In the genomic region with DNA sequence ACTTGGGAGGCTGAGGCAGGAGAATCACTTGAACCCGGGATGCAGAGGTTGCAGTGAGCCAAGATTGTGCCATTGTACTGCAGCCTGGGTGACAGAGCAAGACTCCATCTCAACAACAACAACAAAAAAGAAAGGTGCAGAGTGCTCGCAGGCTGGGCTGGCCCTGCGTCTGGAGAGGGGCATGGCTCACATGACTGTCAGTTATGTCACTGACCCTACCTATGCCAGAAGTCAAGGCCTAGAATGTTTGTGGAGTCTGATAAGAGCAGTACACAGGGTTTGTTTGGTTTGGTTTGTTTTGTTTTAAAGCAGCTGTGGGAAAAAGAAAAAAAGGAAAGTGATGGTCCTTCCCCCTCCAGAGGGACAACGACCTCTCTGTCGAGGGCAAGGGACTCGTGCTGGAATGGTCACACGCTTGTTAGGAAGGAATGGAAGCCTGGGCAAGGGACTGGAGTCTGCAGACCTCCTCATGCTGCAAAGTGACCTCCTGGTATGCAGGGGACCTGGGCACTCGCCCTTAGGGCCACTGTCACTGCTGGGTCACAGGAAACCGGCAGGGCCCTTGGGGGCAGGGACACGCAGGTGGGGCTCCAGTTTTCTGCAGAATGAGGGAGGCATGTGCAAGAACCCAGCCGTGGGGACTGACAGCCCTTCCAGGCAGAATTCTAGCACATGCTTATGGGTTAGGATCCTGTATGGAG, we compare ENCODE assay signal across 1 cellular context.
TF ChIP-seq lines count a peak whose summit lies in the region.

No MANE protein-coding gene starts in this region.

TF ChIP-seq in HepG2, 621 proteins besides CTCF, POLR2A, EP300 and RAD21 (continued from another document and continues in another):
- TF ChIP-seq ZNF770 (CRISPR knock-in tag; IDR thresholded peaks at IDR 0.05), result peak; percentile 62
- TF ChIP-seq SNRNP70 (IDR thresholded peaks at IDR 0.05; ENCODE audit: low read depth, low read length), result no peak
- peak; percentile 100 for TF ChIP-seq FOXK1 (CRISPR knock-in tag; IDR thresholded peaks at IDR 0.05; ENCODE audit: borderline replicate concordance, low read depth)
- peak; percentile 87 for TF ChIP-seq THAP11 (CRISPR knock-in tag; IDR thresholded peaks at IDR 0.05)
- TF ChIP-seq ZNF672 (CRISPR knock-in tag; IDR thresholded peaks at IDR 0.05), result peak; percentile 55; the same call in 1 of the 2 replicates
- TF ChIP-seq ZNF580 (CRISPR knock-in tag; IDR thresholded peaks at IDR 0.05; ENCODE audit: borderline replicate concordance, low read depth), result peak; percentile 98
- no peak for TF ChIP-seq NFAT5 (CRISPR knock-in tag; IDR thresholded peaks at IDR 0.05)
- TF ChIP-seq ZNF879 (CRISPR knock-in tag; IDR thresholded peaks at IDR 0.05), result no peak
- 0 out of 2 replicates have a peak, but pooled peaks have one; percentile 45 for TF ChIP-seq TP53 (CRISPR knock-in tag; conservative IDR thresholded peaks at IDR 0.05)
- TF ChIP-seq ZNF891 (CRISPR knock-in tag; IDR thresholded peaks at IDR 0.05), result no peak; the same call in 1 of the 2 replicates
- TF ChIP-seq ZNF576 (CRISPR knock-in tag; IDR thresholded peaks at IDR 0.05), result no peak
- TF ChIP-seq, protein P1, sequence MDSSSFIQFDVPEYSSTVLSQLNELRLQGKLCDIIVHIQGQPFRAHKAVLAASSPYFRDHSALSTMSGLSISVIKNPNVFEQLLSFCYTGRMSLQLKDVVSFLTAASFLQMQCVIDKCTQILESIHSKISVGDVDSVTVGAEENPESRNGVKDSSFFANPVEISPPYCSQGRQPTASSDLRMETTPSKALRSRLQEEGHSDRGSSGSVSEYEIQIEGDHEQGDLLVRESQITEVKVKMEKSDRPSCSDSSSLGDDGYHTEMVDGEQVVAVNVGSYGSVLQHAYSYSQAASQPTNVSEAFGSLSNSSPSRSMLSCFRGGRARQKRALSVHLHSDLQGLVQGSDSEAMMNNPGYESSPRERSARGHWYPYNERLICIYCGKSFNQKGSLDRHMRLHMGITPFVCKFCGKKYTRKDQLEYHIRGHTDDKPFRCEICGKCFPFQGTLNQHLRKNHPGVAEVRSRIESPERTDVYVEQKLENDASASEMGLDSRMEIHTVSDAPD (CRISPR knock-in tag; IDR thresholded peaks at IDR 0.05), result peak; percentile 99
- peak; percentile 35; the same call in 1 of the 2 replicates for TF ChIP-seq KDM5B (CRISPR knock-in tag; IDR thresholded peaks at IDR 0.05; ENCODE audit: borderline replicate concordance)
- TF ChIP-seq POLR2AphosphoS2 (IDR thresholded peaks at IDR 0.05; ENCODE audit: low read depth, low read length), result no peak
- no peak for TF ChIP-seq ETS1 (CRISPR knock-in tag; IDR thresholded peaks at IDR 0.05)
- TF ChIP-seq ZNF503 (CRISPR knock-in tag; IDR thresholded peaks at IDR 0.05), result peak; percentile 100
- TF ChIP-seq TCF7L2 (IDR thresholded peaks at IDR 0.05; ENCODE audit: low read depth, low read length), result no peak
- TF ChIP-seq TAF15 (IDR thresholded peaks at IDR 0.05; ENCODE audit: low read depth, low read length, poor library complexity, severe bottlenecking), result no peak
- TF ChIP-seq HMG20B (CRISPR knock-in tag; conservative IDR thresholded peaks at IDR 0.05), result peak; percentile 96
- no peak for TF ChIP-seq REXO4 (CRISPR knock-in tag; IDR thresholded peaks at IDR 0.05; ENCODE audit: borderline replicate concordance)
- TF ChIP-seq FLYWCH1 (CRISPR knock-in tag; IDR thresholded peaks at IDR 0.05), result no peak
- no peak for TF ChIP-seq ZNF496 (CRISPR knock-in tag; IDR thresholded peaks at IDR 0.05; ENCODE audit: insufficient replicate concordance)
- peak; percentile 37; the same call in 1 of the 2 replicates for TF ChIP-seq WIZ (CRISPR knock-in tag; IDR thresholded peaks at IDR 0.05)
- no peak for TF ChIP-seq ZNF616 (CRISPR knock-in tag; IDR thresholded peaks at IDR 0.05; ENCODE audit: low read depth)
- TF ChIP-seq RAD51 (IDR thresholded peaks at IDR 0.05; ENCODE audit: borderline replicate concordance), result peak; percentile 52; the same call in 1 of the 2 replicates
- peak; percentile 95 for TF ChIP-seq NFIC (IDR thresholded peaks at IDR 0.05; ENCODE audit: low read length)
- no peak for TF ChIP-seq ATF7-NPFF (CRISPR knock-in tag; IDR thresholded peaks at IDR 0.05; ENCODE audit: low read depth)
- no peak for TF ChIP-seq ZNF773 (CRISPR knock-in tag; IDR thresholded peaks at IDR 0.05; ENCODE audit: borderline replicate concordance)
- TF ChIP-seq ZNF253 (CRISPR knock-in tag; IDR thresholded peaks at IDR 0.05; ENCODE audit: borderline replicate concordance), result no peak; the same call in none of the 2 replicates
- TF ChIP-seq NPAS2 (CRISPR knock-in tag; IDR thresholded peaks at IDR 0.05; ENCODE audit: borderline replicate concordance), result no peak
- TF ChIP-seq NFATC3 (CRISPR knock-in tag; IDR thresholded peaks at IDR 0.05), result no peak
- no peak for TF ChIP-seq ZNF598 (CRISPR knock-in tag; IDR thresholded peaks at IDR 0.05; ENCODE audit: borderline replicate concordance)
- no peak for TF ChIP-seq NR3C1 (CRISPR knock-in tag; IDR thresholded peaks at IDR 0.05)
- no peak; the same call in 1 of the 2 replicates for TF ChIP-seq ZNF232 (CRISPR knock-in tag; IDR thresholded peaks at IDR 0.05; ENCODE audit: borderline replicate concordance)
- no peak for TF ChIP-seq ZNF30 (CRISPR knock-in tag; IDR thresholded peaks at IDR 0.05)
- TF ChIP-seq ZNF430 (CRISPR knock-in tag; IDR thresholded peaks at IDR 0.05), result peak; percentile 99
- TF ChIP-seq MIER3 (CRISPR knock-in tag; IDR thresholded peaks at IDR 0.05; ENCODE audit: borderline replicate concordance), result peak; percentile 100
- TF ChIP-seq FOSL1 (CRISPR knock-in tag; IDR thresholded peaks at IDR 0.05; ENCODE audit: borderline replicate concordance), result no peak; the same call in 1 of the 2 replicates
- TF ChIP-seq MZF1 (CRISPR knock-in tag; IDR thresholded peaks at IDR 0.05; ENCODE audit: borderline replicate concordance), result no peak
- peak; percentile 85 for TF ChIP-seq TCF7 (IDR thresholded peaks at IDR 0.05; ENCODE audit: low read depth)
- TF ChIP-seq EZH2 (conservative IDR thresholded peaks at IDR 0.05; ENCODE audit: low read depth, low read length), result no peak
- TF ChIP-seq ZNF678 (CRISPR knock-in tag; IDR thresholded peaks at IDR 0.05), result no peak
- TF ChIP-seq, protein P2, sequence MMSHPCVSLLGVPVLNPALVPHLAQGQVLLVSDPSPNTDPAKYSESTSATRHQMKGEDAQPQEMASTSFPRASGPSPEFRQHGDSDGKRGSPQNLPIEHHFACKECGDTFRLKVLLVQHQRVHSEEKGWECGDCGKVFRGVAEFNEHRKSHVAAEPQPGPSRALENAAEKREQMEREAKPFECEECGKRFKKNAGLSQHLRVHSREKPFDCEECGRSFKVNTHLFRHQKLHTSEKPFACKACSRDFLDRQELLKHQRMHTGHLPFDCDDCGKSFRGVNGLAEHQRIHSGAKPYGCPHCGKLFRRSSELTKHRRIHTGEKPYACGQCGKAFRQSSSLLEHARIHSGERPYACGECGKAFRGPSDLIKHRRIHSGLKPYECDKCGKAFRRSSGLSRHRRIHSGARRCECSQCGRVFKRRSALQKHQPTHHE (CRISPR knock-in tag; IDR thresholded peaks at IDR 0.05; ENCODE audit: borderline replicate concordance), result no peak
- TF ChIP-seq, protein P3, sequence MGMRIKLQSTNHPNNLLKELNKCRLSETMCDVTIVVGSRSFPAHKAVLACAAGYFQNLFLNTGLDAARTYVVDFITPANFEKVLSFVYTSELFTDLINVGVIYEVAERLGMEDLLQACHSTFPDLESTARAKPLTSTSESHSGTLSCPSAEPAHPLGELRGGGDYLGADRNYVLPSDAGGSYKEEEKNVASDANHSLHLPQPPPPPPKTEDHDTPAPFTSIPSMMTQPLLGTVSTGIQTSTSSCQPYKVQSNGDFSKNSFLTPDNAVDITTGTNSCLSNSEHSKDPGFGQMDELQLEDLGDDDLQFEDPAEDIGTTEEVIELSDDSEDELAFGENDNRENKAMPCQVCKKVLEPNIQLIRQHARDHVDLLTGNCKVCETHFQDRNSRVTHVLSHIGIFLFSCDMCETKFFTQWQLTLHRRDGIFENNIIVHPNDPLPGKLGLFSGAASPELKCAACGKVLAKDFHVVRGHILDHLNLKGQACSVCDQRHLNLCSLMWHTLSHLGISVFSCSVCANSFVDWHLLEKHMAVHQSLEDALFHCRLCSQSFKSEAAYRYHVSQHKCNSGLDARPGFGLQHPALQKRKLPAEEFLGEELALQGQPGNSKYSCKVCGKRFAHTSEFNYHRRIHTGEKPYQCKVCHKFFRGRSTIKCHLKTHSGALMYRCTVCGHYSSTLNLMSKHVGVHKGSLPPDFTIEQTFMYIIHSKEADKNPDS (CRISPR knock-in tag; IDR thresholded peaks at IDR 0.05), result no peak
- no peak for TF ChIP-seq POLR2G (IDR thresholded peaks at IDR 0.05; ENCODE audit: low read depth, low read length)
